ENCODE assay signal across 12 cellular contexts in the genomic region with DNA sequence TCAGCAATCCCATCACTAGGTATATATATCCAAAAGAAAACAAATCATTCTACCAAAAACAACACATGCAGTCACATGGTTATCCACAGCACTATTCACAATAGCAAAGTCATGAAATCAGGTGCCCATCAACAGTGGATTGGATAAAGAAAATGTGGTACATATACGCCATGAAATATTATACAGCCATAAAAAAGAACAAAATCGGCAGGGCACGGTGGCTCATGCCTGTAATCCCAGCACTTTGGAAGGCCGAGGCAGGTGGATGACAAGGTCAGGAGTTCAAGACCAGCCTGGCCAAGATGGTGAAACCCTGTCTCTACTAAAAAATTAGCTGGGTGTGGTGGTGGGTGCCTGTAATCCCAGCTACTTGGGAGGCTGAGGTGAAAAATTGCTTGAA. TPM values are rescaled to one million over a fixed set of nuclear protein-coding genes. Genes with fewer than 3 reads are reported as not detected.
"Had no signal": no experiment of that assay in that cellular context is flagged by ENCODE, and none has a peak within 500 bp of the region (broad histone marks: within the 10 kb centered on the region; RNA-seq: fewer than 3 reads in every experiment).

No MANE protein-coding gene starts in this region.

RNA-seq across cellular contexts. Expression of gene PKD2L2, which starts 55.0 kb away (rescaled TPM):
- total RNA-seq: stomach, subcutaneous adipose tissue, suprapubic skin, thoracic aorta, thyroid gland, tibial nerve, transverse colon, upper lobe of left lung, upper lobe of right lung, ureter, uterus, vagina had no signal
- polyA plus RNA-seq: stomach had no signal
